Comparison of ENCODE assay signal across 8 cellular contexts in the genomic region with DNA sequence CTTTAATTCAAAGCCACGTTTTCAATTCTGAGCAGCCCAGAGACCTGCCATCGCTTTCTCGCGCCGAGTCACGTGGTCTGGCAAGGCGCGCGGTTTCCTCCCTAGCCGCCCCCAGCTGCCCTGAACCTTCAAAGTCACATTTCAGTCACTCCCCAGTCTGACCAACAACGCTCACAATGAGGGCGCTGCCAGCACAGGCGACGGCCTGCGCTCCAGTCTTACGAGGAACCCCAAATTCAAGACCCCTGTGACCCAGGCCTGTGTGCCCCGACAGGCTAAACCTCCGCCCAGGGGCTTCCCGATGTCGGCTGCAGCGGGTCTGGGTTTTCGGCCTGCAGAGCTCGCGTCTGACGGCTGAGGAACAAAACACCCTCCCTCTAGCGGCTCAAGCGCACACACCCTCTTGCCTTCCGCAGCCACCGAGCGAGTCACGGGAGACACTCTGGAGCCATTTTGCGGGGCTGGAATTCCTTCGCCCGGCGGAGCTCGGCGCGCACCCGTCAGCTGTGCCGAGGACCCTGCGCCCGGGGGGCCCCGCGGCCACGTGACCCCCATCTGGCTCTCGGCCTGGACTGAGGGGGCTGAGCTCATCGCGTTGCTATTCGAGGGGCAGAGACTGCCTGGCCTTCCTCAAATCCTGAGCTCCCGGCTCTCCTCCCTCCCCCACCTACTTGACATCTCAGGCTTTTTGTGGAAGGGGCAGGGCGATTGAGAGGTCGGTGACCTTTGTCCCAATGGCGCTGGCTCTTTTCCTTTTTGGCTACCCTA.
DNase-seq lines count a peak whose midpoint lies in the region; ATAC-seq and TF ChIP-seq lines count a peak whose summit lies in the region.

No MANE protein-coding gene starts in this region.

- H3K27me3 ChIP-seq in right atrium auricular region: no peaks in the 10 kb centered on the region
- H3K27me3 ChIP-seq in upper lobe of left lung: no peaks in the 10 kb centered on the region

- peak overlapping the region; percentile 80 for H3K4me3 Mint-ChIP-seq in progenitor cell of endocrine pancreas (ENCODE audit: low read depth)

- no peaks in the 10 kb centered on the region for H3K27me3 Mint-ChIP-seq in progenitor cell of endocrine pancreas

- H3K9me3 Mint-ChIP-seq in progenitor cell of endocrine pancreas (ENCODE audit: low read depth): no peaks in the 10 kb centered on the region

- H3K4me3 ChIP-seq in LNCaP clone FGC (ENCODE audit: low read depth, low read length) (no peak overlapping the region), right atrium auricular region (peak overlapping the region; percentile 36 to 51), upper lobe of left lung (peak overlapping the region; percentile 30 to 58 (median 46))

- H3K9me3 ChIP-seq in right atrium auricular region: no peaks in the 10 kb centered on the region
- H3K9me3 ChIP-seq in upper lobe of left lung: no peaks in the 10 kb centered on the region

- peak overlapping the region; percentile 95 to 97 for H3K27ac ChIP-seq in right atrium auricular region
- H3K27ac ChIP-seq in upper lobe of left lung: peak overlapping the region; percentile 92 to 99 (median 93)

- peaks cover 20% of the 10 kb centered on the region for H3K36me3 ChIP-seq in right atrium auricular region
- H3K36me3 ChIP-seq in upper lobe of left lung: peaks cover 0 to 30% (median 14%) of the 10 kb centered on the region in 4 donors

- peak; percentile 96 for ATAC-seq in GM21723 (IDR thresholded peaks at IDR 0.05; ENCODE audit: unreplicated experiment)
- peak; percentile 88 to 93 for ATAC-seq in upper lobe of left lung (ENCODE audit: low FRiP score in 2 of 2)

- peak in 2 of 4 donors; percentile 71 for TF ChIP-seq POLR2A in upper lobe of left lung (IDR thresholded peaks at IDR 0.05)

- peaks cover 34% of the 10 kb centered on the region for H3K4me1 Mint-ChIP-seq in progenitor cell of endocrine pancreas (ENCODE audit: low read depth)

- peaks cover 0 to 27% of the 10 kb centered on the region in 2 donors for H3K4me1 ChIP-seq in right atrium auricular region
- H3K4me1 ChIP-seq in upper lobe of left lung: peaks cover 18 to 47% (median 19%) of the 10 kb centered on the region in 4 donors

- H3K36me3 Mint-ChIP-seq in progenitor cell of endocrine pancreas (ENCODE audit: insufficient read depth): peaks cover 8% of the 10 kb centered on the region

- TF ChIP-seq CTCF in LNCaP clone FGC (IDR thresholded peaks at IDR 0.05; ENCODE audit: control insufficient read depth, extremely low read depth, insufficient read depth) (peak; percentile 17; the same call in 1 of the 2 replicates), right atrium auricular region (IDR thresholded peaks at IDR 0.05) (peak in 1 of 2 donors; percentile 75), progenitor cell of endocrine pancreas (IDR thresholded peaks at IDR 0.05; ENCODE audit: unreplicated experiment) (peak; percentile 73), upper lobe of left lung (IDR thresholded peaks at IDR 0.05) (peak; percentile 55 to 89 (median 80))

- no peak for TF ChIP-seq EP300 in upper lobe of left lung (IDR thresholded peaks at IDR 0.05)

- WGBS in upper lobe of left lung, 2 donors: 0 to 2% methylated on average over 32 to 52 of the region's 53 CpGs

- DNase-seq in DMS79 (lab: John Stamatoyannopoulos, UW) (peak; percentile 46), LNCaP clone FGC (ENCODE audit: low read depth) (no peak), T-helper 1 cell (peak; percentile 48 to 67 (median 50)), amniotic stem cell (lab: John Stamatoyannopoulos, UW) (peak; percentile 77), right atrium auricular region (ENCODE audit: low spot score) (peak; percentile 96), progenitor cell of endocrine pancreas (ENCODE audit: low spot score, unreplicated experiment) (peak; percentile 77), upper lobe of left lung (peak; percentile 81 to 95)

- H3K27ac Mint-ChIP-seq in progenitor cell of endocrine pancreas: peak overlapping the region; percentile 98
